1 cellular context compared by ENCODE assay signal in genomic region chrX:103941201-103941975, GRCh38.
TF ChIP-seq lines count a peak whose summit lies in the region.

No MANE protein-coding gene starts in this region.

TF ChIP-seq in K562, 482 proteins besides CTCF, POLR2A, EP300 and RAD21 (continued from another document and continues in another):
- TF ChIP-seq SMC3 (conservative IDR thresholded peaks at IDR 0.05; ENCODE audit: insufficient read depth, low read depth, low read length): 0 out of 2 replicates have a peak, but pooled peaks have one; percentile 16
- no peak for TF ChIP-seq ZBTB8A (IDR thresholded peaks at IDR 0.05; ENCODE audit: partially characterized antibody)
- TF ChIP-seq GABPA (tag; conservative IDR thresholded peaks at IDR 0.05; ENCODE audit: low read depth): no peak
- no peak for TF ChIP-seq NCOR1 (IDR thresholded peaks at IDR 0.05)
- TF ChIP-seq CHAMP1 (IDR thresholded peaks at IDR 0.05): no peak
- no peak for TF ChIP-seq ZNF75A (CRISPR knock-in tag; IDR thresholded peaks at IDR 0.05)
- TF ChIP-seq, protein P1, sequence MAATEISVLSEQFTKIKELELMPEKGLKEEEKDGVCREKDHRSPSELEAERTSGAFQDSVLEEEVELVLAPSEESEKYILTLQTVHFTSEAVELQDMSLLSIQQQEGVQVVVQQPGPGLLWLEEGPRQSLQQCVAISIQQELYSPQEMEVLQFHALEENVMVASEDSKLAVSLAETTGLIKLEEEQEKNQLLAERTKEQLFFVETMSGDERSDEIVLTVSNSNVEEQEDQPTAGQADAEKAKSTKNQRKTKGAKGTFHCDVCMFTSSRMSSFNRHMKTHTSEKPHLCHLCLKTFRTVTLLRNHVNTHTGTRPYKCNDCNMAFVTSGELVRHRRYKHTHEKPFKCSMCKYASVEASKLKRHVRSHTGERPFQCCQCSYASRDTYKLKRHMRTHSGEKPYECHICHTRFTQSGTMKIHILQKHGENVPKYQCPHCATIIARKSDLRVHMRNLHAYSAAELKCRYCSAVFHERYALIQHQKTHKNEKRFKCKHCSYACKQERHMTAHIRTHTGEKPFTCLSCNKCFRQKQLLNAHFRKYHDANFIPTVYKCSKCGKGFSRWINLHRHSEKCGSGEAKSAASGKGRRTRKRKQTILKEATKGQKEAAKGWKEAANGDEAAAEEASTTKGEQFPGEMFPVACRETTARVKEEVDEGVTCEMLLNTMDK (IDR thresholded peaks at IDR 0.05; ENCODE audit: borderline replicate concordance, insufficient read depth, low read depth, low read length, poor library complexity, severe bottlenecking): no peak
- no peak for TF ChIP-seq LARP7 (IDR thresholded peaks at IDR 0.05)
- no peak for TF ChIP-seq HMGXB4 (CRISPR knock-in tag; IDR thresholded peaks at IDR 0.05)
- no peak for TF ChIP-seq RBM14 (IDR thresholded peaks at IDR 0.05; ENCODE audit: borderline replicate concordance, insufficient read depth, low read depth, low read length)
- no peak for TF ChIP-seq FOXA1 (IDR thresholded peaks at IDR 0.05; ENCODE audit: borderline replicate concordance)
- no peak for TF ChIP-seq ZNF445 (CRISPR knock-in tag; IDR thresholded peaks at IDR 0.05; ENCODE audit: low read depth)
- TF ChIP-seq ZNF318 (IDR thresholded peaks at IDR 0.05; ENCODE audit: borderline replicate concordance in 1 of 2, low read depth in 1 of 2): no peak
- TF ChIP-seq RFX1 (IDR thresholded peaks at IDR 0.05): no peak
- no peak for TF ChIP-seq ZNF121 (CRISPR knock-in tag; conservative IDR thresholded peaks at IDR 0.05)
- TF ChIP-seq ZNF316 (IDR thresholded peaks at IDR 0.05): peak; percentile 97
- TF ChIP-seq NFE2 (IDR thresholded peaks at IDR 0.05; ENCODE audit: low read depth): peak; percentile 88
- TF ChIP-seq ZNF79 (CRISPR knock-in tag; IDR thresholded peaks at IDR 0.05; ENCODE audit: low read depth): no peak
- TF ChIP-seq HDAC2 (IDR thresholded peaks at IDR 0.05): no peak
- no peak for TF ChIP-seq CREB5 (CRISPR knock-in tag; IDR thresholded peaks at IDR 0.05)
- no peak for TF ChIP-seq BHLHE40 (IDR thresholded peaks at IDR 0.05; ENCODE audit: low read length)
- no peak for TF ChIP-seq SNRNP70 (optimal IDR thresholded peaks at IDR 0.05; ENCODE audit: low read depth, low read length)
- TF ChIP-seq NCOA4 (IDR thresholded peaks at IDR 0.05; ENCODE audit: partially characterized antibody): no peak
- no peak for TF ChIP-seq ELF1 (tag; IDR thresholded peaks at IDR 0.05)
- no peak for TF ChIP-seq HCFC1 (IDR thresholded peaks at IDR 0.05; ENCODE audit: low read depth, low read length)
- TF ChIP-seq GTF2E2 (tag; IDR thresholded peaks at IDR 0.05): no peak
- TF ChIP-seq ZNF280B (CRISPR knock-in tag; IDR thresholded peaks at IDR 0.05): no peak
- TF ChIP-seq PML (IDR thresholded peaks at IDR 0.05; ENCODE audit: low read length): no peak
- TF ChIP-seq BRF1 (IDR thresholded peaks at IDR 0.05; ENCODE audit: borderline replicate concordance, extremely low read depth, insufficient read length): no peak
- TF ChIP-seq, protein P2, sequence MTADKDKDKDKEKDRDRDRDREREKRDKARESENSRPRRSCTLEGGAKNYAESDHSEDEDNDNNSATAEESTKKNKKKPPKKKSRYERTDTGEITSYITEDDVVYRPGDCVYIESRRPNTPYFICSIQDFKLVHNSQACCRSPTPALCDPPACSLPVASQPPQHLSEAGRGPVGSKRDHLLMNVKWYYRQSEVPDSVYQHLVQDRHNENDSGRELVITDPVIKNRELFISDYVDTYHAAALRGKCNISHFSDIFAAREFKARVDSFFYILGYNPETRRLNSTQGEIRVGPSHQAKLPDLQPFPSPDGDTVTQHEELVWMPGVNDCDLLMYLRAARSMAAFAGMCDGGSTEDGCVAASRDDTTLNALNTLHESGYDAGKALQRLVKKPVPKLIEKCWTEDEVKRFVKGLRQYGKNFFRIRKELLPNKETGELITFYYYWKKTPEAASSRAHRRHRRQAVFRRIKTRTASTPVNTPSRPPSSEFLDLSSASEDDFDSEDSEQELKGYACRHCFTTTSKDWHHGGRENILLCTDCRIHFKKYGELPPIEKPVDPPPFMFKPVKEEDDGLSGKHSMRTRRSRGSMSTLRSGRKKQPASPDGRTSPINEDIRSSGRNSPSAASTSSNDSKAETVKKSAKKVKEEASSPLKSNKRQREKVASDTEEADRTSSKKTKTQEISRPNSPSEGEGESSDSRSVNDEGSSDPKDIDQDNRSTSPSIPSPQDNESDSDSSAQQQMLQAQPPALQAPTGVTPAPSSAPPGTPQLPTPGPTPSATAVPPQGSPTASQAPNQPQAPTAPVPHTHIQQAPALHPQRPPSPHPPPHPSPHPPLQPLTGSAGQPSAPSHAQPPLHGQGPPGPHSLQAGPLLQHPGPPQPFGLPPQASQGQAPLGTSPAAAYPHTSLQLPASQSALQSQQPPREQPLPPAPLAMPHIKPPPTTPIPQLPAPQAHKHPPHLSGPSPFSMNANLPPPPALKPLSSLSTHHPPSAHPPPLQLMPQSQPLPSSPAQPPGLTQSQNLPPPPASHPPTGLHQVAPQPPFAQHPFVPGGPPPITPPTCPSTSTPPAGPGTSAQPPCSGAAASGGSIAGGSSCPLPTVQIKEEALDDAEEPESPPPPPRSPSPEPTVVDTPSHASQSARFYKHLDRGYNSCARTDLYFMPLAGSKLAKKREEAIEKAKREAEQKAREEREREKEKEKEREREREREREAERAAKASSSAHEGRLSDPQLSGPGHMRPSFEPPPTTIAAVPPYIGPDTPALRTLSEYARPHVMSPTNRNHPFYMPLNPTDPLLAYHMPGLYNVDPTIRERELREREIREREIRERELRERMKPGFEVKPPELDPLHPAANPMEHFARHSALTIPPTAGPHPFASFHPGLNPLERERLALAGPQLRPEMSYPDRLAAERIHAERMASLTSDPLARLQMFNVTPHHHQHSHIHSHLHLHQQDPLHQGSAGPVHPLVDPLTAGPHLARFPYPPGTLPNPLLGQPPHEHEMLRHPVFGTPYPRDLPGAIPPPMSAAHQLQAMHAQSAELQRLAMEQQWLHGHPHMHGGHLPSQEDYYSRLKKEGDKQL (CRISPR knock-in tag; IDR thresholded peaks at IDR 0.05; ENCODE audit: borderline replicate concordance): no peak
- TF ChIP-seq ZC3H4 (CRISPR knock-in tag; IDR thresholded peaks at IDR 0.05; ENCODE audit: borderline replicate concordance): no peak
- no peak for TF ChIP-seq POLR2B (IDR thresholded peaks at IDR 0.05; ENCODE audit: low read depth, partially characterized antibody)
- TF ChIP-seq RUNX1 (IDR thresholded peaks at IDR 0.05; ENCODE audit: low read depth): no peak
- no peak for TF ChIP-seq WHSC1 (IDR thresholded peaks at IDR 0.05; ENCODE audit: low read length)
- TF ChIP-seq NFE2L1 (tag; IDR thresholded peaks at IDR 0.05; ENCODE audit: borderline replicate concordance, low read depth): peak; percentile 52; the same call in 1 of the 2 replicates
- peak; percentile 45; the same call in 1 of the 2 replicates for TF ChIP-seq BACH1 (tag; IDR thresholded peaks at IDR 0.05)
